In genomic region chr9:91006046-91006445, GRCh38 we compare ENCODE assay signal across 18 cellular contexts.
A peak's percentile ranks its signal among the peaks of the same experiment; 100 is the strongest.
DNase-seq lines count a peak whose midpoint lies in the region; FAIRE-seq and TF ChIP-seq lines count a peak whose summit lies in the region.
"Had no signal": no experiment of that assay in that cellular context is flagged by ENCODE, and none has a peak within 500 bp of the region (broad histone marks: within the 10 kb centered on the region; RNA-seq: fewer than 3 reads in every experiment).

No MANE protein-coding gene starts in this region.

- no peak for FAIRE-seq in H1 (lab: Jason Lieb, UNC)
- FAIRE-seq: GM12878, GM18507 had no signal

- no peaks in the 10 kb centered on the region for H3K4me1 ChIP-seq in H1 (replicated peaks in 1 of 4; ENCODE audit: control insufficient read depth in 3 of 4, insufficient read depth in 4 of 4, low read length in 3 of 4)
- no peaks in the 10 kb centered on the region for H3K4me1 ChIP-seq in HAP-1
- H3K4me1 ChIP-seq: BLaER1, Caco-2 had no signal

- no peak overlapping the region for H4K8ac ChIP-seq in H1 (ENCODE audit: extremely low read depth, insufficient read depth, low read length)

- no peak overlapping the region for H3K4me2 ChIP-seq in H1 (ENCODE audit: insufficient read depth in 1 of 2, low read depth in 2 of 2, low read length in 2 of 2)
- H3K4me2 ChIP-seq: BLaER1, GM23338 had no signal

- TF ChIP-seq RAD21 in H1 (IDR thresholded peaks at IDR 0.05 in 1 of 2, conservative IDR thresholded peaks at IDR 0.05 in 1 of 2; ENCODE audit: low read depth in 2 of 2, low read length in 2 of 2), result no peak

- H3K23me2 ChIP-seq in H1 (ENCODE audit: low read depth, low read length), result no peaks in the 10 kb centered on the region

- POLR2A ChIA-PET in H1 (lab: Charles Lee; ENCODE audit: partially characterized antibody), result no interaction called here

- no peak overlapping the region for H2BK120ac ChIP-seq in H1 (replicated peaks; ENCODE audit: low read depth, low read length)

- H4K5ac ChIP-seq in H1 (ENCODE audit: insufficient read length, low read depth, low read length), result no peak overlapping the region

- H3K56ac ChIP-seq in H1 (replicated peaks; ENCODE audit: insufficient read length, low read depth, low read length), result no peak overlapping the region

- H3K23ac ChIP-seq in H1 (ENCODE audit: insufficient read length), result no peak overlapping the region

- 88% methylated on average over 3 of the region's 3 CpGs; no CpG with 5 or more reads in 1 of the 2 experiments for WGBS in H1 (ENCODE audit: extremely low coverage in 1 of 2, insufficient coverage in 1 of 2, insufficient read length in 1 of 2, insufficient replicate concordance in 2 of 2, low coverage in 1 of 2, low lambda C conversion rate in 2 of 2, missing lambda C conversion rate in 1 of 2), 2 experiments

- no peaks in the 10 kb centered on the region for H3K79me1 ChIP-seq in H1 (ENCODE audit: low read depth, low read length)

- H4K91ac ChIP-seq in H1 (replicated peaks; ENCODE audit: insufficient read length, low read length), result no peak overlapping the region

- H2BK20ac ChIP-seq in H1 (ENCODE audit: low read length), result no peak overlapping the region

- CTCF ChIA-PET in H1 (lab: Charles Lee; ENCODE audit: partially characterized antibody), result interaction anchor here (1.0 to 2.1 kb wide), 4 partner anchors 11 to 99 kb away, joined by 3 to 9 read pairs (median 6); no protein-coding TSS in a partner anchor

- H2BK5ac ChIP-seq in H1 (ENCODE audit: low read depth, low read length), result no peak overlapping the region

- in situ Hi-C loops in HAP-1 (cut with MboI; ENCODE audit: low sequenced_read_pairs), result no loop called here

- no peak for TF ChIP-seq EP300 in H1 (IDR thresholded peaks at IDR 0.05; ENCODE audit: borderline replicate concordance in 1 of 2, low read depth in 2 of 2, low read length in 2 of 2)

- no peak overlapping the region for H2BK12ac ChIP-seq in H1 (ENCODE audit: low read depth, low read length)

- H3K9me3 ChIP-seq in H1 (ENCODE audit: insufficient read depth in 2 of 2, low read depth in 1 of 2, low read length in 1 of 2) (peaks cover 2 to 6% of the 10 kb centered on the region in 2 experiments; a peak in 1 of 4 replicates), HAP-1 (no peaks in the 10 kb centered on the region)
- H3K9me3 ChIP-seq: Caco-2 had no signal

- H3K4ac ChIP-seq in H1 (replicated peaks; ENCODE audit: insufficient read length, low read depth, low read length), result no peak overlapping the region

- H3K27me3 ChIP-seq in H1 (replicated peaks in 1 of 4; ENCODE audit: control insufficient read depth in 3 of 4, extremely low read depth in 1 of 4, insufficient read depth in 3 of 4, low read length in 3 of 4) (no peaks in the 10 kb centered on the region), HAP-1 (ENCODE audit: low read depth) (no peaks in the 10 kb centered on the region)
- H3K27me3 ChIP-seq: BLaER1 had no signal

- H2AFZ ChIP-seq in H1 (ENCODE audit: low read length), result peak overlapping the region; percentile 6; the same call in 1 of the 2 replicates

- H3K27ac ChIP-seq in H1 (ENCODE audit: low read depth, low read length), result no peak overlapping the region
- H3K27ac ChIP-seq: BLaER1 had no signal

- H2BK15ac ChIP-seq in H1 (ENCODE audit: low read length), result no peak overlapping the region

- no peak overlapping the region for H3K4me3 ChIP-seq in H1 (ENCODE audit: extremely low read depth in 1 of 4, insufficient read depth in 2 of 4, low read depth in 3 of 4, low read length in 4 of 4)
- H3K4me3 ChIP-seq in HAP-1, result no peak overlapping the region
- H3K4me3 ChIP-seq: BLaER1, GM12878, GM23338 had no signal

- no peak overlapping the region for H3K9ac ChIP-seq in H1 (replicated peaks in 1 of 4; ENCODE audit: extremely low read depth in 1 of 4, low read depth in 3 of 4, low read length in 3 of 4)
- H3K9ac ChIP-seq: BLaER1 had no signal

- no peak for TF ChIP-seq POLR2A in H1 (IDR thresholded peaks at IDR 0.05; ENCODE audit: control extremely low read depth in 1 of 2, low read depth in 2 of 2, low read length in 2 of 2)

- TF ChIP-seq CTCF in H1 (IDR thresholded peaks at IDR 0.05; ENCODE audit: control extremely low read depth in 1 of 3, insufficient read depth in 1 of 3, low read depth in 1 of 3, low read length in 3 of 3), result no peak

- no peaks in the 10 kb centered on the region for H4K20me1 ChIP-seq in H1 (replicated peaks in 1 of 2; ENCODE audit: control insufficient read depth in 1 of 2, insufficient read depth in 2 of 2, low read length in 2 of 2)
- H4K20me1 ChIP-seq: BLaER1 had no signal

- DNase-seq in Daoy (ENCODE audit: low read depth) (peak; percentile 15), LHCN-M2 (ENCODE audit: low read depth) (peak; percentile 40), RKO (ENCODE audit: low spot score) (peak; percentile 19), H1 (ENCODE audit: low read depth in 1 of 2, low spot score in 2 of 2) (no peak), retina (no peak), HAP-1 (ENCODE audit: low spot score in 2 of 2) (no peak), Kasumi-1 (lab: John Stamatoyannopoulos, UW) (no peak), NCI-H1048 (lab: John Stamatoyannopoulos, UW) (no peak)
- DNase-seq: 8988T; AML-193; Caco-2; CD8-positive, alpha-beta memory T cell; DND-41; H9 had no signal

- 0 out of 8 replicates have a peak, but pooled peaks cover 0 to 2% (median 0%) of the 10 kb centered on the region in 4 experiments for H3K36me3 ChIP-seq in H1 (ENCODE audit: control insufficient read depth in 2 of 4, insufficient read depth in 4 of 4, low read length in 3 of 4)
- no peaks in the 10 kb centered on the region for H3K36me3 ChIP-seq in HAP-1 (replicated peaks)
- H3K36me3 ChIP-seq: BLaER1 had no signal

- no peak overlapping the region for H3K14ac ChIP-seq in H1 (ENCODE audit: insufficient read length)

- no peak overlapping the region for H2AK5ac ChIP-seq in H1 (ENCODE audit: low read depth, low read length)

- no peaks in the 10 kb centered on the region for H3K79me2 ChIP-seq in H1 (ENCODE audit: control insufficient read depth in 1 of 2, insufficient read depth in 2 of 2, low read length in 2 of 2)

- H3K18ac ChIP-seq in H1 (ENCODE audit: extremely low read depth, low read length), result no peak overlapping the region

TF ChIP-seq in H1, 55 proteins besides CTCF, POLR2A, EP300 and RAD21 (continues in another document):
- TF ChIP-seq SP1 (IDR thresholded peaks at IDR 0.05; ENCODE audit: low read depth, low read length), result no peak
- no peak for TF ChIP-seq HDAC2 (IDR thresholded peaks at IDR 0.05; ENCODE audit: borderline replicate concordance in 1 of 2, low read depth in 2 of 2, low read length in 2 of 2)
- no peak for TF ChIP-seq ATF2 (IDR thresholded peaks at IDR 0.05; ENCODE audit: low read length)
- no peak for TF ChIP-seq ASH2L (IDR thresholded peaks at IDR 0.05; ENCODE audit: low read length)

Comparison
In these comparisons a context has a peak if more than half of its experiments do, and no peak if none do; other contexts are left out.
1. DNase-seq: peak in Daoy (single experiment), LHCN-M2 (single experiment) and RKO (single experiment); none in H1 (0 of 2), retina (single experiment), HAP-1 (0 of 2), Kasumi-1 (0 of 2) and NCI-H1048 (single experiment).